34 cellular contexts compared by ENCODE assay signal in genomic region chr4:139537292-139537691, GRCh38.
"Had no signal": no experiment of that assay in that cellular context is flagged by ENCODE, and none has a peak within 500 bp of the region (broad histone marks: within the 10 kb centered on the region; RNA-seq: fewer than 3 reads in every experiment).

No MANE protein-coding gene starts in this region.

- H3K27ac Mint-ChIP-seq: activated CD4-positive, alpha-beta T cell treated with anti-CD3 and anti-CD28 coated beads for 36 hours; activated CD4-positive, alpha-beta T cell treated with anti-CD3 and anti-CD28 coated beads, Interleukin-2, amount 10 ng/mL, durations not matched to agents 7 days and 5 days; activated naive CD8-positive, alpha-beta T cell treated with anti-CD3 and anti-CD28 coated beads for 36 hours; activated T-helper 17 cell treated with anti-CD3 and anti-CD28 coated beads, Interleukin-2, amount 50 U/mL, for 72 hours; T-helper 1 cell treated with Interleukin-12 subunit alpha and Interleukin-12 subunit beta and Interleukin-4 antibody, amounts not matched to agents 30 μg/mL and 1 μg/mL, for 36 hours; T-helper 2 cell treated with Interferon-gamma antibody and Interleukin-4, amounts not matched to agents 5 μg/mL and 100 μg/mL, for 36 hours; WTC11 had no signal

- H3K4me1 Mint-ChIP-seq: activated CD4-positive, alpha-beta T cell treated with anti-CD3 and anti-CD28 coated beads, Interleukin-2, amount 10 ng/mL, durations not matched to agents 7 days and 5 days; activated naive CD8-positive, alpha-beta T cell treated with anti-CD3 and anti-CD28 coated beads for 36 hours had no signal

- DNase-seq: activated CD4-positive, alpha-beta T cell treated with anti-CD3 and anti-CD28 coated beads for 36 hours; activated CD4-positive, alpha-beta T cell treated with anti-CD3 and anti-CD28 coated beads, Interleukin-2, amount 10 ng/mL, durations not matched to agents 7 days and 5 days; activated CD4-positive, alpha-beta T cell treated with anti-CD3 and anti-CD28 coated beads, Interleukin-2, amount 50 U/mL, for 48 hours; activated CD8-positive, alpha-beta memory T cell treated with anti-CD3 and anti-CD28 coated beads, Interleukin-2, amount 50 U/mL, for 4 hours; activated effector memory CD4-positive, alpha-beta T cell treated with anti-CD3 and anti-CD28 coated beads, Interleukin-2, amount 50 U/mL, for 16 hours; activated naive CD4-positive, alpha-beta T cell; activated naive CD4-positive, alpha-beta T cell treated with anti-CD3 and anti-CD28 coated beads, Interleukin-2, amount 50 U/mL, for 16 hours; activated naive CD8-positive, alpha-beta T cell treated with anti-CD3 and anti-CD28 coated beads for 36 hours; activated T-cell treated with anti-CD3 and anti-CD28 coated beads for 4 hours; activated T-cell treated with anti-CD3 and anti-CD28 coated beads, Interleukin-2, amount 50 U/mL, for 4 hours; amygdala; body of pancreas; NCI-H1105; NCI-H1436; NCI-H1694; NCI-H1930; NCI-H2081 treated with DMSO at 0.1 percent for 48 hours; NCI-H345; NCI-H524 treated with DMSO at 0.1 percent for 48 hours; NK-92 treated with Interleukin-12 subunit alpha and Interleukin-12 subunit beta, amount 100 ng/mL, for 24 hours; PC-3; Peyer's patch; RPMI8226; SHP77 treated with DMSO at 0.1 percent for 48 hours; SK-N-SH had no signal

- H3K27me3 Mint-ChIP-seq: activated CD4-positive, alpha-beta T cell treated with anti-CD3 and anti-CD28 coated beads for 36 hours; activated CD4-positive, alpha-beta T cell treated with anti-CD3 and anti-CD28 coated beads, Interleukin-2, amount 10 ng/mL, durations not matched to agents 7 days and 5 days; activated naive CD8-positive, alpha-beta T cell treated with anti-CD3 and anti-CD28 coated beads for 36 hours; activated T-helper 17 cell treated with anti-CD3 and anti-CD28 coated beads, Interleukin-2, amount 50 U/mL, for 72 hours had no signal

- H3K36me3 Mint-ChIP-seq: WTC11 had no signal

- H3K27me3 ChIP-seq: ascending aorta, body of pancreas, breast epithelium, Peyer's patch, SJSA1 had no signal

- H3K4me3 Mint-ChIP-seq: activated CD4-positive, alpha-beta T cell treated with anti-CD3 and anti-CD28 coated beads for 36 hours; activated CD4-positive, alpha-beta T cell treated with anti-CD3 and anti-CD28 coated beads, Interleukin-2, amount 10 ng/mL, durations not matched to agents 7 days and 5 days; activated naive CD8-positive, alpha-beta T cell treated with anti-CD3 and anti-CD28 coated beads for 36 hours; activated T-cell treated with anti-CD3 and anti-CD28 coated beads, Interleukin-2, amount 50 U/mL, for 4 hours; activated T-helper 17 cell treated with anti-CD3 and anti-CD28 coated beads, Interleukin-2, amount 50 U/mL, for 72 hours; T-helper 1 cell treated with Interleukin-12 subunit alpha and Interleukin-12 subunit beta and Interleukin-4 antibody, amounts not matched to agents 30 μg/mL and 1 μg/mL, for 36 hours; T-helper 2 cell treated with Interferon-gamma antibody and Interleukin-4, amounts not matched to agents 5 μg/mL and 100 μg/mL, for 36 hours; WTC11 had no signal

- H3K4me1 ChIP-seq: breast epithelium, Peyer's patch, SJSA1 had no signal

- H3K27ac ChIP-seq: ascending aorta, body of pancreas, breast epithelium, KMS-11, Peyer's patch, SJSA1 had no signal

- ATAC-seq: activated CD4-positive, alpha-beta T cell treated with anti-CD3 and anti-CD28 coated beads for 36 hours; activated CD4-positive, CD25-positive, alpha-beta regulatory T cell treated with anti-CD3 and anti-CD28 coated beads, Interleukin-2, amount 50 U/mL, for 24 hours; activated T-cell treated with anti-CD3 and anti-CD28 coated beads, Interleukin-2, amount 50 U/mL, for 4 hours; activated T-helper 17 cell treated with anti-CD3 and anti-CD28 coated beads, Interleukin-2, amount 50 U/mL, for 72 hours; body of pancreas; PC-3; WTC11 had no signal

- H3K9me3 Mint-ChIP-seq: activated CD4-positive, alpha-beta T cell treated with anti-CD3 and anti-CD28 coated beads, Interleukin-2, amount 10 ng/mL, durations not matched to agents 7 days and 5 days; activated naive CD8-positive, alpha-beta T cell treated with anti-CD3 and anti-CD28 coated beads for 36 hours; activated T-cell treated with anti-CD3 and anti-CD28 coated beads, Interleukin-2, amount 50 U/mL, for 4 hours; activated T-helper 17 cell treated with anti-CD3 and anti-CD28 coated beads, Interleukin-2, amount 50 U/mL, for 72 hours; T-helper 1 cell treated with Interleukin-12 subunit alpha and Interleukin-12 subunit beta and Interleukin-4 antibody, amounts not matched to agents 30 μg/mL and 1 μg/mL, for 36 hours; T-helper 2 cell treated with Interferon-gamma antibody and Interleukin-4, amounts not matched to agents 5 μg/mL and 100 μg/mL, for 36 hours; WTC11 had no signal

- H3K4me3 ChIP-seq: ascending aorta, body of pancreas, breast epithelium, Peyer's patch, SJSA1 had no signal

- H3K36me3 ChIP-seq: breast epithelium, SJSA1 had no signal

- H3K9me3 ChIP-seq: ascending aorta, body of pancreas, breast epithelium, Peyer's patch, SJSA1, SK-N-SH had no signal
